ENCODE assay signal across 8 cellular contexts in genomic region chr16:89192185-89193020, GRCh38. TPM values are rescaled to one million over a fixed set of nuclear protein-coding genes. Genes with fewer than 3 reads are reported as not detected.
DNase-seq lines count a peak whose midpoint lies in the region; TF ChIP-seq lines count a peak whose summit lies in the region.
"Not testable (repeated sequence)": the region's sequence is repeated elsewhere in the genome, so short reads cannot be mapped to it uniquely, and the experiment has no call there.

No MANE protein-coding gene starts in this region.

- H3K27me3 ChIP-seq in GM06990 (replicated peaks; ENCODE audit: control insufficient read depth, insufficient read depth, low read length); SJSA1 (replicated peaks); vagina: not testable (repeated sequence)
- peaks cover 0 to 29% (median 0%) of the 10 kb centered on the region in 7 donors for H3K27me3 ChIP-seq in spleen (replicated peaks in 1 of 7)

- not testable (repeated sequence) for H3K9me3 ChIP-seq in SJSA1 (replicated peaks); spleen; vagina

- TF ChIP-seq POLR2A in spleen (IDR thresholded peaks at IDR 0.05); vagina (IDR thresholded peaks at IDR 0.05): not testable (repeated sequence)

- intact Hi-C loops in spleen (cut with DNase I; ENCODE audit: low total_unique reads); vagina (cut with DNase I): not testable (repeated sequence)

- H3K27ac ChIP-seq in SJSA1, vagina: not testable (repeated sequence)
- peak overlapping the region in 3 of 8 donors; percentile 33 to 61 (median 50) for H3K27ac ChIP-seq in spleen

- H3K36me3 ChIP-seq in GM06990 (ENCODE audit: control insufficient read depth, insufficient read depth, low read length); SJSA1; spleen; vagina: not testable (repeated sequence)

- not testable (repeated sequence) for TF ChIP-seq CTCF in GM06990 (IDR thresholded peaks at IDR 0.05; ENCODE audit: insufficient read depth, low read length, poor library complexity, severe bottlenecking); spleen (IDR thresholded peaks at IDR 0.05 in 8 of 11, conservative IDR thresholded peaks at IDR 0.05 in 3 of 11); vagina (IDR thresholded peaks at IDR 0.05)

- not testable (repeated sequence) for H3K4me1 ChIP-seq in SJSA1 (replicated peaks); vagina
- H3K4me1 ChIP-seq in spleen, result peaks cover 8 to 19% (median 11%) of the 10 kb centered on the region in 6 donors

- DNase-seq in GM06990 (ENCODE audit: extremely low read depth, insufficient read length) (peak; percentile 86), M059J (ENCODE audit: low read depth) (peak; percentile 62), SJSA1 (ENCODE audit: low read depth in 1 of 2, low spot score in 2 of 2) (peak; percentile 72 to 94), activated T-cell treated with anti-CD3 and anti-CD28 coated beads for 48 hours (ENCODE audit: low read depth) (peak; percentile 52), islet precursor cell (peak; percentile 78), spleen (peak; percentile 90)
- DNase-seq in effector CD4-positive, alpha-beta T cell, result peak; percentile 69
- DNase-seq in vagina (ENCODE audit: extremely low spot score in 2 of 2), result not testable (repeated sequence)

- 1 to 6% (median 4%) methylated on average over 35 to 68 of the region's 68 CpGs for WGBS in spleen, 5 donors

- peak overlapping the region; percentile 63 for H3K4me3 ChIP-seq in GM06990 (replicated peaks; ENCODE audit: low read depth, low read length)
- peak overlapping the region; percentile 43 for H3K4me3 ChIP-seq in SJSA1
- peak overlapping the region; percentile 23 to 68 (median 38) for H3K4me3 ChIP-seq in spleen
- peak overlapping the region; percentile 30 to 55 for H3K4me3 ChIP-seq in vagina

RNA-seq across cellular contexts. Expression of gene SLC22A31, which starts 7.9 kb away (rescaled TPM):
- total RNA-seq in M059J (2014; rRNA removed; shearing (Covaris generic)), result not detected in 2 replicates
- not detected in 2 replicates for total RNA-seq in SJSA1 (2014; rRNA removed; shearing (Covaris generic))
- total RNA-seq in spleen (1 to 10 TPM in 6 of 7 donors, under 1 TPM in 1; 0.98 to 8.3 (median 4.9) TPM), vagina (not detected)
- polyA plus RNA-seq in spleen, result 1 to 10 TPM; 1.1 to 5.6 (median 4.2) TPM

RNA-seq across cellular contexts. Expression of gene CDH15, which starts 20.9 kb away (rescaled TPM):
- total RNA-seq in M059J (2014; rRNA removed; shearing (Covaris generic)), result 0.10 TPM in 1 of 2 replicates, not detected in the other
- total RNA-seq in SJSA1 (2014; rRNA removed; shearing (Covaris generic)), result 0.05 TPM in 1 of 2 replicates, not detected in the other
- 1 to 10 TPM in 5 of 7 donors, under 1 TPM in 2; 0.74 to 7.4 (median 1.5) TPM for total RNA-seq in spleen
- 1 to 10 TPM in 1 of 3 donors, under 1 TPM in 2; 0.14 to 1.1 (median 0.57) TPM for polyA plus RNA-seq in spleen
- not detected for total RNA-seq in vagina

RNA-seq across cellular contexts. Expression of gene ZNF778, which starts 25.1 kb away (rescaled TPM):
- 12.9 and 23.1 TPM in 2 replicates for total RNA-seq in M059J (2014; rRNA removed; shearing (Covaris generic))
- 3.2 and 13.1 TPM in 2 replicates for total RNA-seq in SJSA1 (2014; rRNA removed; shearing (Covaris generic))
- 10 to 100 TPM in 6 of 7 donors, 1 to 10 TPM in 1; 9.4 to 34.4 (median 12.9) TPM for total RNA-seq in spleen
- polyA plus RNA-seq in spleen, result 1 to 10 TPM; 1.6 to 3.1 (median 1.8) TPM
- total RNA-seq in vagina, result 6.6 TPM
